ENCODE assay signal across 23 cellular contexts in genomic region chr20:49123982-49124381, GRCh38.
"Had no signal": no experiment of that assay in that cellular context is flagged by ENCODE, and none has a peak within 500 bp of the region (broad histone marks: within the 10 kb centered on the region; RNA-seq: fewer than 3 reads in every experiment).

No MANE protein-coding gene starts in this region.

- H3K27ac Mint-ChIP-seq: activated naive CD4-positive, alpha-beta T cell treated with anti-CD3 and anti-CD28 coated beads, Interleukin-2, amount 50 U/mL, for 24 hours; T-cell; type B pancreatic cell; WTC11 had no signal

- H3K27me3 Mint-ChIP-seq: activated naive CD4-positive, alpha-beta T cell treated with anti-CD3 and anti-CD28 coated beads, Interleukin-2, amount 50 U/mL, for 24 hours; naive B cell; T-cell; type B pancreatic cell had no signal

- H3K4me3 Mint-ChIP-seq: activated naive CD4-positive, alpha-beta T cell treated with anti-CD3 and anti-CD28 coated beads, Interleukin-2, amount 50 U/mL, for 24 hours; activated T-cell treated with anti-CD3 and anti-CD28 coated beads, Interleukin-2, amount 50 U/mL, for 4 hours; naive B cell; neural crest cell; T-cell; type B pancreatic cell; WTC11 had no signal

- H3K9me3 Mint-ChIP-seq: activated naive CD4-positive, alpha-beta T cell treated with anti-CD3 and anti-CD28 coated beads, Interleukin-2, amount 50 U/mL, for 24 hours; activated T-cell treated with anti-CD3 and anti-CD28 coated beads, Interleukin-2, amount 50 U/mL, for 4 hours; naive B cell; neural crest cell; T-cell; type B pancreatic cell; WTC11 had no signal

- DNase-seq: activated effector memory CD4-positive, alpha-beta T cell treated with anti-CD3 and anti-CD28 coated beads, Interleukin-2, amount 50 U/mL, for 16 hours; activated T-cell treated with anti-CD3 and anti-CD28 coated beads, Interleukin-2, amount 50 U/mL, for 4 hours; central memory CD4-positive, alpha-beta T cell; effector memory CD4-positive, alpha-beta T cell; esophagus squamous epithelium; gastrocnemius medialis; hippocampal formation; kidney glomerular epithelial cell; left lung; naive B cell; spleen; stimulated activated CD4-positive, alpha-beta T cell treated with anti-CD3 and anti-CD28 coated beads, Interleukin-4, amount 100 ng/mL, for 1 hour; stimulated activated naive CD4-positive, alpha-beta T cell; T-cell had no signal

- H3K4me3 ChIP-seq: esophagus squamous epithelium, gastrocnemius medialis, left lung, lung, prostate gland, spleen, thoracic aorta, vagina had no signal

- H3K4me1 Mint-ChIP-seq: activated naive CD4-positive, alpha-beta T cell treated with anti-CD3 and anti-CD28 coated beads, Interleukin-2, amount 50 U/mL, for 24 hours; neural crest cell; WTC11 had no signal

- ATAC-seq: activated T-cell treated with anti-CD3 and anti-CD28 coated beads, Interleukin-2, amount 50 U/mL, for 4 hours; gastrocnemius medialis; left lung; T-cell; WTC11 had no signal

- H3K4me1 ChIP-seq: esophagus squamous epithelium, gastrocnemius medialis, left lung, prostate gland, spleen, vagina had no signal

- H3K9me3 ChIP-seq: esophagus squamous epithelium, gastrocnemius medialis, left lung, prostate gland, spleen, thoracic aorta, vagina had no signal

- H3K27ac ChIP-seq: esophagus squamous epithelium, gastrocnemius medialis, left lung, prostate gland, spleen, thoracic aorta, vagina had no signal

- H3K27me3 ChIP-seq: esophagus squamous epithelium, gastrocnemius medialis, left lung, spleen, vagina had no signal

- FAIRE-seq: astrocyte had no signal
